1 cellular context compared by ENCODE assay signal in the genomic region with DNA sequence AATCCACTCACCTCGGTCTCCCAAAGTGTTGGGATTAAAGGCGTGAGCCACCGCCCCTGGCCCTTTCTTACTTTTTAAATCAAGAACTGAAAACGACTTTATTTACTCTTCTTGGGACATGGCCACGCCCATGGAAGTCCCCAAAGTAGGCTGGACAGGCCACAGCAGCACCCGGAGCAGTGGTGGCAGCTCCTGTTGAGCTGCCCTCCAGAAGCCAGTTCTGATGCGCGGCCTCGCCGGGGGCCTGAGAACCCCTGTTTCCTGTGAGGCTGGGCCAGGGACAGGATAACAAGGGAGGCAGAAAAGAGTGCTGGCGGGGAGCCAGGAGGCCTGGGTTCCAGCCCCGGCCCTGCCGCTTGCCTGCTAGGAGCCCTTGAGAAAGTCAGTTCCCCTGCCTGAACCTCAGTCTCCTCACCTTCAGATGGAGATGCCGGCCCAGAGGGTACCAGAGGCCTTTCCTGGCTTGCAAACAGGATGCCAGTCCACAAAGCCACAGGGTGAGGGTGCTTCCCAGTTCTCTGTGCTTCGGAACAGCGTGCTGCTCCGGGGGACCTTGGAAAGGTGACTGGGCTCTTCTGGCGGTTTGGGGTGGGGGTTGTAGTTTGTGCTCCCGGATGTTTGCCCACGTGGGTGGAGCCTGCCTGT.
A peak's percentile ranks its signal among the peaks of the same experiment; 100 is the strongest.
TF ChIP-seq lines count a peak whose summit lies in the region.

No MANE protein-coding gene starts in this region.

TF ChIP-seq in K562, 482 proteins besides CTCF, POLR2A, EP300 and RAD21:
- TF ChIP-seq HMG20B (CRISPR knock-in tag; IDR thresholded peaks at IDR 0.05) (no peak), NFIC (IDR thresholded peaks at IDR 0.05) (peak; percentile 76)
TF ChIP-seq in K562: peak in this region for 1.
